Comparison of ENCODE assay signal across 9 cellular contexts in genomic region chr21:41766051-41766882, GRCh38. TPM values are rescaled to one million over a fixed set of nuclear protein-coding genes. Genes with fewer than 3 reads are reported as not detected.
DNase-seq lines count a peak whose midpoint lies in the region; ATAC-seq and TF ChIP-seq lines count a peak whose summit lies in the region.
"Had no signal": no experiment of that assay in that cellular context is flagged by ENCODE, and none has a peak within 500 bp of the region (broad histone marks: within the 10 kb centered on the region; RNA-seq: fewer than 3 reads in every experiment).

No MANE protein-coding gene starts in this region.

- no peaks in the 10 kb centered on the region for H3K27me3 ChIP-seq in RWPE2 (ENCODE audit: insufficient read depth, poor library complexity, severe bottlenecking)

- H3K27ac Mint-ChIP-seq in glutamatergic neuron (ENCODE audit: unreplicated experiment): no peak overlapping the region

- ATAC-seq in RWPE2 (ENCODE audit: low read depth): no peak
- no peak for ATAC-seq in activated CD4-positive, CD25-positive, alpha-beta regulatory T cell treated with anti-CD3 and anti-CD28 coated beads, Interleukin-2, amount 50 U/mL, for 24 hours

- H3K36me3 ChIP-seq in RWPE2 (ENCODE audit: low read depth): peaks cover 15% of the 10 kb centered on the region

- peak overlapping the region; percentile 77 for H3K4me3 Mint-ChIP-seq in glutamatergic neuron (ENCODE audit: unreplicated experiment)

- peaks cover 2% of the 10 kb centered on the region for H3K9me3 Mint-ChIP-seq in glutamatergic neuron (ENCODE audit: unreplicated experiment)

- peaks cover 19% of the 10 kb centered on the region for H3K27me3 Mint-ChIP-seq in glutamatergic neuron (ENCODE audit: unreplicated experiment)

- no peaks in the 10 kb centered on the region for H3K9me3 ChIP-seq in RWPE2 (ENCODE audit: severe bottlenecking)

- intact Hi-C loops in posterior vena cava (cut with DNase I): no loop called here

- H3K4me3 ChIP-seq in GM08714 (ENCODE audit: low read length) (peak overlapping the region; percentile 59), RWPE2 (ENCODE audit: severe bottlenecking) (peak overlapping the region; percentile 87)

- H3K27ac ChIP-seq in RWPE2 (ENCODE audit: poor library complexity, severe bottlenecking): peak overlapping the region; percentile 94
- H3K27ac ChIP-seq: KMS-11 had no signal

- H3K4me1 Mint-ChIP-seq in glutamatergic neuron (ENCODE audit: low read depth, unreplicated experiment): peaks cover 37% of the 10 kb centered on the region

- TF ChIP-seq CTCF in RWPE2 (IDR thresholded peaks at IDR 0.05; ENCODE audit: poor library complexity, severe bottlenecking) (no peak), glutamatergic neuron (IDR thresholded peaks at IDR 0.05; ENCODE audit: partially characterized antibody, unreplicated experiment) (no peak)

- H3K36me3 Mint-ChIP-seq in glutamatergic neuron (ENCODE audit: unreplicated experiment): peaks cover 4% of the 10 kb centered on the region

- DNase-seq in RWPE2 (ENCODE audit: low spot score) (no peak), glutamatergic neuron (no peak), posterior vena cava (ENCODE audit: low spot score) (peak; percentile 69), NCI-H128 (lab: John Stamatoyannopoulos, UW; ENCODE audit: unreplicated experiment) (no peak), ureter (ENCODE audit: low spot score) (no peak)
- DNase-seq in activated CD4-positive, alpha-beta T cell treated with anti-CD3 and anti-CD28 coated beads, Interleukin-2, amount 50 U/mL, for 1 hour: no peak

- peaks cover 46% of the 10 kb centered on the region for H3K4me1 ChIP-seq in RWPE2 (ENCODE audit: insufficient read depth, poor library complexity, severe bottlenecking)

RNA-seq across cellular contexts. Expression of gene RIPK4, which starts 0.6 kb away (rescaled TPM):
- total RNA-seq in glutamatergic neuron (ENCODE audit: unreplicated experiment): 2.9 TPM
- 1 to 10 TPM in 1 of 2 donors, under 1 TPM in 1; 0.69 to 1.0 TPM for total RNA-seq in posterior vena cava
- 34.3 TPM for total RNA-seq in ureter
